10 cellular contexts compared by ENCODE assay signal in the genomic region with DNA sequence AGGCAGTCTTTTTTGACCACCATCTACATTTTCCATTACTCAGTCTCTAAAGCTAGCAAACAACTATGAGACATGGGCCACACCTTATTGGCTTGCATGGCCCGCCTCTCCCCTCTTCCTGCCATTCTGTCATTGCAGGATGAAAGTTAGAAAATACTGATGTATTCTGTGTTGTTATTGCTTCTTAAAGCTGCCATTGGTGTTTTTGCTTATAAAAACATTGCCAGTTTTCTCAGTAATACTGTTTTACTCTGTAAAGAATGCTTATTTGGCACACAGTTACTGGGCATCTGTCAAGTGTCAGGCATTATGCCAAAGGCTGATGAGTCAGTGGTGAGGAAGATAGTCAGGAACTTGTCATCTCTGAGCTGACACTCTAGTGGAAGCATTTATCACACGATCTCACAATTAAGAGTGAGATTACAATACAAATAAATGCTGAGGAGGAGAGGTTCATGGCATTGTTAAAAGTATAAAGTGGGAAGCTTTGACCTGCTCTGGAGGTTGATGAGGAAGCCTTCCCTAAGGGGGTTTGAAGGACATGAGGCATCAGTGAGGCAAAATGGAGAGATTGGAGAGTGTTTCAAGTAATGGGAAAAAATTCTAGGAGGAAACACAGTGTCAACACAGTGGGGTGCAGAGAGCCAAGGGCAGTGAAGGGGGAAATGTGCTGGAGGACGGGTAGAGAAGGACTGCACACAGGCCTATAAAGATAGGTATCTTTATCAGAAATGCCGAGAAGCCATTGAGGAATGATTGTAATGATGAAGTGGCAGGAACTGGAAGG. TPM values are rescaled to one million over a fixed set of nuclear protein-coding genes. Genes with fewer than 3 reads are reported as not detected.
DNase-seq lines count a peak whose midpoint lies in the region; ATAC-seq and TF ChIP-seq lines count a peak whose summit lies in the region.
"Had no signal": no experiment of that assay in that cellular context is flagged by ENCODE, and none has a peak within 500 bp of the region (broad histone marks: within the 10 kb centered on the region; RNA-seq: fewer than 3 reads in every experiment).

No MANE protein-coding gene starts in this region.

- CTCF ChIA-PET in RWPE1 (lab: Yijun Ruan, JAX): interaction anchor here (0.6 kb wide), 1 partner anchor 123 kb away, joined by 3 read pairs; no protein-coding TSS in a partner anchor

- no peaks in the 10 kb centered on the region for H3K9me3 ChIP-seq in right atrium auricular region
- H3K9me3 ChIP-seq: tibial artery had no signal

- H3K27me3 ChIP-seq in right atrium auricular region: no peaks in the 10 kb centered on the region
- H3K27me3 ChIP-seq: tibial artery had no signal

- TF ChIP-seq CTCF in right atrium auricular region (IDR thresholded peaks at IDR 0.05) (no peak), RWPE1 (conservative IDR thresholded peaks at IDR 0.05; ENCODE audit: low read depth) (no peak)

- intact Hi-C loops in left ventricle myocardium superior (cut with micrococcal nuclease): no loop called here

- H3K4me3 ChIP-seq in right atrium auricular region: no peak overlapping the region
- H3K4me3 ChIP-seq: tibial artery had no signal

- H3K4me1 ChIP-seq in right atrium auricular region: peaks cover 0 to 19% of the 10 kb centered on the region in 2 donors

- POLR2A ChIA-PET in RWPE1 (lab: Yijun Ruan, JAX; ENCODE audit: low non-redundant PET): no interaction called here

- H3K27ac ChIP-seq in right atrium auricular region (peak overlapping the region in 1 of 2 donors; percentile 48), RWPE1 (no peak overlapping the region)
- H3K27ac ChIP-seq: HL-60, tibial artery had no signal

- H3K36me3 ChIP-seq in right atrium auricular region: no peaks in the 10 kb centered on the region
- H3K36me3 ChIP-seq: tibial artery had no signal

- ATAC-seq in left ventricle myocardium superior: peak; percentile 52
- ATAC-seq in GM19324 (IDR thresholded peaks at IDR 0.05; ENCODE audit: low FRiP score, unreplicated experiment): no peak

- DNase-seq in left ventricle myocardium superior (no peak), right atrium auricular region (ENCODE audit: low spot score) (no peak), RWPE1 (ENCODE audit: low spot score) (peak; percentile 53), fibroblast of peridontal ligament (ENCODE audit: extremely low read depth) (peak; percentile 5), superior temporal gyrus (ENCODE audit: extremely low spot score) (peak; percentile 86), NCI-H1930 (lab: John Stamatoyannopoulos, UW) (no peak), ecto neural progenitor cell (ENCODE audit: low spot score) (no peak)
- DNase-seq: tibial artery had no signal

RNA-seq across cellular contexts. Expression of a gene that starts 14.7 kb away (rescaled TPM):
- 2.4 TPM for total RNA-seq in left ventricle myocardium superior
- 1 to 10 TPM in 1 of 2 donors, under 1 TPM in 1; 0.39 to 5.9 TPM for total RNA-seq in right atrium auricular region

RNA-seq across cellular contexts. Expression of a gene that starts 41.5 kb away (rescaled TPM):
- 98.0 TPM for total RNA-seq in left ventricle myocardium superior
- 100 to 1,000 TPM in 1 of 2 donors, 10 to 100 TPM in 1; 57.9 to 103 TPM for total RNA-seq in right atrium auricular region

Comparison
In these comparisons a context has a peak if more than half of its experiments do, and no peak if none do; other contexts are left out.
1. DNase-seq: peak in RWPE1 (single experiment), fibroblast of peridontal ligament (single experiment) and superior temporal gyrus (single experiment); none in left ventricle myocardium superior (single experiment), right atrium auricular region (single experiment), NCI-H1930 (0 of 2) and ecto neural progenitor cell (single experiment).